2 cellular contexts compared by ENCODE assay signal in the genomic region with DNA sequence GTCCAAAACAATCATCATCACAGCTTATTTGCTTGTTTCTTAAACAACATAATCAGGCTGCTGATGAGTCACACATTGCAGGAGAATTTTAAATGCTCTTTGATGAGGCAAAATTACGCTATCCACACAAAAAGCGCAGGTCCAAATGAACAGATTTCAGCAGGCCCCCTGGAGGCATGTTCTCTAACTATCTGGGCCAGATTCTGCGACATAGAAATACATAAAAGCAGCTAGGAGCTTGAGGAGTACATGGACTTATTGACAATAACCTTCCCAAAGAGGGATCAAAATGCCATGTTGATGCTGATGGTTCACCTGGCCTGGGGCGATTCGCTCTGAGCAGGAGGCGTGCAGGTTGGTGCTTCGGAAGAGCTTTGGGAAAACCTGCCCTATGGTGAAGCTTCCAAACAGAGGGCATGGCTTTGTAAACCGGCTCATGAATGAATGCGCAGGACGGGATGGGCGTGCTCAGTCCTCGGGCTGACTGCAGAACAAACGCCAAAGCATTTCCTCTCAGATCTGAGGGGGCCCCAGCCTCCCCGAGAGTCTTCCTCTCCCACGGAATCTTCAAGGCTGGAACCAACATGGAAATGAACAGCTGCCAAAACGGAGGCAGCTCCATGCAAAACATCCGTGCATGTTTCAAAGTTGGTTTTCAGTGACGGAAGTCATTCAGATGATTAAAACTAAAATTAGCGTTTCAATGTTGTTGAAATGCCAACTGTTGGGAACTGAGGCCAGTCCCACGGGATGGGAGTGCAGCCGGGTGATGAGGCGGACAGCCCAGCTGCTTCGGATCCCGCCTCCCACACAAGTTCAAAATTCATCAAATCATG.
TF ChIP-seq lines count a peak whose summit lies in the region.

No MANE protein-coding gene starts in this region.

TF ChIP-seq in liver, 16 proteins besides CTCF, POLR2A, EP300 and RAD21 (continued from another document):
- TF ChIP-seq REST (IDR thresholded peaks at IDR 0.05) = no peak
- TF ChIP-seq, protein P1, sequence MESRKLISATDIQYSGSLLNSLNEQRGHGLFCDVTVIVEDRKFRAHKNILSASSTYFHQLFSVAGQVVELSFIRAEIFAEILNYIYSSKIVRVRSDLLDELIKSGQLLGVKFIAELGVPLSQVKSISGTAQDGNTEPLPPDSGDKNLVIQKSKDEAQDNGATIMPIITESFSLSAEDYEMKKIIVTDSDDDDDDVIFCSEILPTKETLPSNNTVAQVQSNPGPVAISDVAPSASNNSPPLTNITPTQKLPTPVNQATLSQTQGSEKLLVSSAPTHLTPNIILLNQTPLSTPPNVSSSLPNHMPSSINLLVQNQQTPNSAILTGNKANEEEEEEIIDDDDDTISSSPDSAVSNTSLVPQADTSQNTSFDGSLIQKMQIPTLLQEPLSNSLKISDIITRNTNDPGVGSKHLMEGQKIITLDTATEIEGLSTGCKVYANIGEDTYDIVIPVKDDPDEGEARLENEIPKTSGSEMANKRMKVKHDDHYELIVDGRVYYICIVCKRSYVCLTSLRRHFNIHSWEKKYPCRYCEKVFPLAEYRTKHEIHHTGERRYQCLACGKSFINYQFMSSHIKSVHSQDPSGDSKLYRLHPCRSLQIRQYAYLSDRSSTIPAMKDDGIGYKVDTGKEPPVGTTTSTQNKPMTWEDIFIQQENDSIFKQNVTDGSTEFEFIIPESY (IDR thresholded peaks at IDR 0.05) = no peak
- TF ChIP-seq NR2F2 (IDR thresholded peaks at IDR 0.05) = peak; percentile 10

TF ChIP-seq in HepG2, 621 proteins besides CTCF, POLR2A, EP300 and RAD21:
- no peak for TF ChIP-seq ZNF275 (CRISPR knock-in tag; IDR thresholded peaks at IDR 0.05; ENCODE audit: borderline replicate concordance)
